Comparison of ENCODE assay signal across 16 cellular contexts in the genomic region with DNA sequence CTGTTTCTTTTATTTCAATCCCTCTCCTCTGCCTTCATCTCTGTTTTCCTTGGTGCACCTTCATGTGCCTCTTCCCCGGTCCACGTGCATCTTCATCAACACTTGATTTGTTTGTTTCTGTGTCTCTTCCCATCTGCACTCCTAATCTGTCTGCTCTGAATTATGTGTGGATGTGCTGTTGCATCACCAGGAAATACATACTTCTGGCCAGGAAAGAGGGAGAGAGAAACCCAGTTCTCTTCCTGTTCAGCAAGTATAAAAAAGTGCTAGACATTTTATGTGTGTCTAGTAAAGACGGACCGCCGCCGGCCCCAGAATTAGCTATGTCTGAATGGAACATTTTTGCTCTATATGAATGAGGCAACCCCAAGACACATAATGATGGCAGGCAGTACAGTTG.
DNase-seq lines count a peak whose midpoint lies in the region; ATAC-seq and TF ChIP-seq lines count a peak whose summit lies in the region.
"Had no signal": no experiment of that assay in that cellular context is flagged by ENCODE, and none has a peak within 500 bp of the region (broad histone marks: within the 10 kb centered on the region; RNA-seq: fewer than 3 reads in every experiment).

No MANE protein-coding gene starts in this region.

- H3K4me3 ChIP-seq in cardiac fibroblast (replicated peaks in 1 of 2; ENCODE audit: low read depth in 2 of 2, low read length in 2 of 2): no peak overlapping the region
- H3K4me3 ChIP-seq in left ventricle myocardium inferior: no peak overlapping the region
- no peak overlapping the region for H3K4me3 ChIP-seq in thoracic aorta
- H3K4me3 ChIP-seq: right lobe of liver, SJCRH30 had no signal

- H3K27me3 ChIP-seq in left ventricle myocardium inferior (ENCODE audit: low read depth) (no peaks in the 10 kb centered on the region), thoracic aorta (replicated peaks; ENCODE audit: insufficient read depth) (no peaks in the 10 kb centered on the region)
- H3K27me3 ChIP-seq: foreskin keratinocyte, right lobe of liver, SJCRH30 had no signal

- no peaks in the 10 kb centered on the region for H3K9me3 ChIP-seq in left ventricle myocardium inferior (replicated peaks)
- no peaks in the 10 kb centered on the region for H3K9me3 ChIP-seq in thoracic aorta
- H3K9me3 ChIP-seq: right lobe of liver, SJCRH30 had no signal

- H3K27ac ChIP-seq in left ventricle myocardium inferior (replicated peaks): peak overlapping the region; percentile 47
- H3K27ac ChIP-seq in thoracic aorta: peak overlapping the region; percentile 63 to 74
- H3K27ac ChIP-seq: foreskin keratinocyte, right lobe of liver, SJCRH30 had no signal

- ATAC-seq in thoracic aorta (ENCODE audit: insufficient number of reproducible peaks, low FRiP score, low read depth) (no peak), HG02938 (IDR thresholded peaks at IDR 0.05; ENCODE audit: unreplicated experiment) (no peak)
- ATAC-seq: activated T-cell treated with anti-CD3 and anti-CD28 coated beads, Interleukin-2, amount 50 U/mL, for 4 hours; foreskin keratinocyte; stimulated activated memory B cell treated with anti-CD40 and anti-IgM and Interleukin-4, amounts not matched to agents 10 μg/mL and 1 μg/mL and 100 μg/mL, for 72 hours had no signal

- H3K4me1 ChIP-seq in left ventricle myocardium inferior (peaks cover 53% of the 10 kb centered on the region), thoracic aorta (ENCODE audit: control insufficient read depth in 1 of 2, low read depth in 2 of 2) (peaks cover 52 to 96% of the 10 kb centered on the region in 2 donors)
- H3K4me1 ChIP-seq: foreskin keratinocyte, right lobe of liver, SJCRH30 had no signal

- no peak for TF ChIP-seq CTCF in cardiac fibroblast (IDR thresholded peaks at IDR 0.05; ENCODE audit: low read depth, low read length)
- no peak for TF ChIP-seq CTCF in left ventricle myocardium inferior (IDR thresholded peaks at IDR 0.05; ENCODE audit: borderline replicate concordance)
- no peak for TF ChIP-seq CTCF in thoracic aorta (IDR thresholded peaks at IDR 0.05)

- DNase-seq in HCEC 1CT (peak; percentile 54), cardiac fibroblast (ENCODE audit: low read depth in 2 of 2) (peak; percentile 74 to 76), left ventricle myocardium inferior (no peak), thoracic aorta (ENCODE audit: low spot score) (no peak), NCI-H187 (lab: John Stamatoyannopoulos, UW) (no peak), middle frontal gyrus (ENCODE audit: extremely low spot score, low spot score) (no peak)
- DNase-seq: activated CD4-positive, alpha-beta T cell treated with anti-CD3 and anti-CD28 coated beads, Interleukin-2, amount 50 U/mL, for 1 hour; activated naive CD8-positive, alpha-beta T cell treated with anti-CD3 and anti-CD28 coated beads for 36 hours; activated T-cell treated with anti-CD3 and anti-CD28 coated beads, Interleukin-2, amount 50 U/mL, for 4 hours; foreskin keratinocyte; Kasumi-1; NCI-H1417 treated with DMSO at 0.1 percent for 48 hours; right lobe of liver; SJCRH30 had no signal

- H3K36me3 ChIP-seq in left ventricle myocardium inferior: peaks cover 22% of the 10 kb centered on the region
- peaks cover 17% of the 10 kb centered on the region for H3K36me3 ChIP-seq in thoracic aorta
- H3K36me3 ChIP-seq: right lobe of liver, SJCRH30 had no signal

- intact Hi-C loops in left ventricle myocardium inferior (cut with micrococcal nuclease): no loop called here

Comparison
In these comparisons a context has a peak if more than half of its experiments do, and no peak if none do; other contexts are left out.
1. DNase-seq: peak in HCEC 1CT (single experiment) and cardiac fibroblast (2 of 2); none in left ventricle myocardium inferior (single experiment), thoracic aorta (single experiment), NCI-H187 (0 of 2) and middle frontal gyrus (single experiment).